ENCODE assay signal across 1 cellular context in the genomic region with DNA sequence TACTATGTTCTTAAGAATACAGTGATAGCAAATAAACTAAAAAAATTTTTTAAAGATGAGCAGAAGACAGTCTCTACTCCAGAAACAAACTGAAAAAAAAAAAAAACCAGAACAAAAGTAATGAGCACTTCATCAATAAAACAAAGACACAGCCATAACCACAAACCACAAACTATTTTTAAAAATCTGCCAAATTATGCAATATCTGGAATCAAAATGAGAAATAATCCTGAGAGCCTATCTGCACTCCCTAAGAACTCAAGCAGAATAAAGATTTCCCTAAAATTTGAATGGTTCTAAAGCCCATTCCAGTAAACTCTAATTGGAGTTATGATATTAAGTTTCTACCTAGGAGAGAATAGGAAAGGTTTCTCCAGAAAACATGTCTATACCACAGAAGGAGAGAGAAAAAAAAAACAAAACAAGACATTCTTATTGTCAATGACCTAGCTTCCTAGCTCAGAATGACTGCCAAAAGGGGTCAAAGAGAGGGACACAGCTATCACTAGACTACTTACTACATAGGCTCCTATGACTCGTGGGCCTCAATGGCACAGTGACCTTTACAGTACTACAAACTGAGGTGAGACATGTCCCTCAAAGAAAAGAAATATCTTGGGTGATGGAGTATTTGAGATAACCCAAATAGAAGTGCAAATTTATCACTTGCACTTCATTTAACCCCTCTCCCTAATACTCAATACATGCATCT.
TF ChIP-seq lines count a peak whose summit lies in the region.

No MANE protein-coding gene starts in this region.

TF ChIP-seq in H1, 55 proteins besides CTCF, POLR2A, EP300 and RAD21:
- TF ChIP-seq SP4 (IDR thresholded peaks at IDR 0.05; ENCODE audit: low read length) (no peak), BACH1 (IDR thresholded peaks at IDR 0.05; ENCODE audit: low read length) (no peak), TBP (IDR thresholded peaks at IDR 0.05; ENCODE audit: low read depth, low read length) (no peak), CHD1 (IDR thresholded peaks at IDR 0.05; ENCODE audit: low read depth, low read length) (no peak), GTF2F1 (IDR thresholded peaks at IDR 0.05; ENCODE audit: borderline replicate concordance, low read depth, low read length) (no peak), PHF8 (conservative IDR thresholded peaks at IDR 0.05; ENCODE audit: low read depth, low read length) (no peak), KDM5A (IDR thresholded peaks at IDR 0.05; ENCODE audit: low read length) (no peak), HDAC6 (IDR thresholded peaks at IDR 0.05; ENCODE audit: low read depth, low read length) (no peak), NANOG (IDR thresholded peaks at IDR 0.05; ENCODE audit: insufficient read depth, low read depth, low read length, poor library complexity, severe bottlenecking) (no peak), BCL11A (IDR thresholded peaks at IDR 0.05; ENCODE audit: low read depth in 2 of 2, low read length in 2 of 2) (no peak), HDAC2 (IDR thresholded peaks at IDR 0.05; ENCODE audit: borderline replicate concordance in 1 of 2, low read depth in 2 of 2, low read length in 2 of 2) (no peak), SIN3A (conservative IDR thresholded peaks at IDR 0.05 in 1 of 2, IDR thresholded peaks at IDR 0.05 in 1 of 2; ENCODE audit: low read depth in 1 of 2, low read length in 2 of 2) (no peak)
TF ChIP-seq in H1: peak in this region for 0.
